23 cellular contexts compared by ENCODE assay signal in the genomic region with DNA sequence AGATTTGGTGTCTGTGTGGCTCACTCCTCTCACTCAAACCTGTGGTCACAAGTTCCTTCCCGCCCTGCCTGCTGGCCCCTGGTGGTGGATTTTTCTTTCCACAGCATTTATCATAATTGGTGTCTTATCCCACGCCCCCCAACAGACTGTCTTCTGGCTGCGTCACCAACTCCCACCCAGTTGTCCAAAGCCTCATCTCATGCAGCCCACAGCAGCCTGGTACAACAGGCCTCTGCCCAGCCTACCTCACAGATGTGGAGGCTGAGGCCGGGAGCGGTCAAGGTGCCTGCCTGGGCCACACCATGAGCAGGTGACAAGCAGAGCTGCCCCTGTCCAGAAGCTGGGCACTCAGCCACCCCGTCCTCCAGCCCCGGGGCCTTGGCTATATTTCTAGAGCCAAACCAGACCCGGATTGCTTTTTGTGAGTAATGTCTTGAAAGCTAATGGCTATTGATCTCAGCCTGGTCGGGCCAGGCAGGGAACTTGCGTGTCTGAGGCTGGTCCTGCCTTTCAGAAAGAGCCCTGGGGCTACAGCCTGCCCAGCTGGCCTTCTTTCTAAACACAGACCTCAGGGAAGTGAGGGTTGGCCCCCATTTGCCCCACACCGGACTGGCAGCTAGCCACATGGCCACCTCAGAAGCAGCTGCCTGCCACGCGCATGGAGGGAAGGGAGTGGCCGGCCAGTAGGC. TPM values are rescaled to one million over a fixed set of nuclear protein-coding genes. Genes with fewer than 3 reads are reported as not detected.
A peak's percentile ranks its signal among the peaks of the same experiment; 100 is the strongest.
DNase-seq lines count a peak whose midpoint lies in the region; ATAC-seq and TF ChIP-seq lines count a peak whose summit lies in the region.
"Had no signal": no experiment of that assay in that cellular context is flagged by ENCODE, and none has a peak within 500 bp of the region (broad histone marks: within the 10 kb centered on the region; RNA-seq: fewer than 3 reads in every experiment).

No MANE protein-coding gene starts in this region.

- no peak for TF ChIP-seq POLR2A in tibial nerve (IDR thresholded peaks at IDR 0.05)

- 83 to 85% methylated on average over 10 to 14 of the region's 14 CpGs for WGBS in tibial nerve, 2 donors

- H3K27ac Mint-ChIP-seq in HFFc6: no peak overlapping the region
- H3K27ac Mint-ChIP-seq in activated T-helper 17 cell treated with anti-CD3 and anti-CD28 coated beads, Interleukin-2, amount 50 U/mL, for 72 hours: peak overlapping the region; percentile 62
- H3K27ac Mint-ChIP-seq in natural killer cell treated with Interleukin-12 subunit alpha and Interleukin-12 subunit beta and Interleukin-15 and Interleukin-18, amount 100 ng/mL, for 72 hours: peak overlapping the region; percentile 17 to 58
- H3K27ac Mint-ChIP-seq: activated naive CD4-positive, alpha-beta T cell treated with anti-CD3 and anti-CD28 coated beads, Interleukin-2, amount 50 U/mL, for 24 hours; activated T-helper 1 cell treated with anti-CD3 and anti-CD28 coated beads, Interleukin-12 subunit alpha, Interleukin-12 subunit beta, Interleukin-2, Interleukin-4 antibody, amounts not matched to agents 30 ng/mL and 10 ng/mL and 1 ng/mL, durations not matched to agents 14 hours and 24 hours and 36 hours had no signal

- TF ChIP-seq CTCF in HFFc6 (IDR thresholded peaks at IDR 0.05): peak; percentile 33
- TF ChIP-seq CTCF in tibial nerve (IDR thresholded peaks at IDR 0.05): no peak

- no peak for ATAC-seq in activated T-helper 17 cell treated with anti-CD3 and anti-CD28 coated beads, Interleukin-2, amount 50 U/mL, for 72 hours (replicated peaks)
- no peak for ATAC-seq in natural killer cell treated with Interleukin-12 subunit alpha and Interleukin-12 subunit beta and Interleukin-15 and Interleukin-18, amount 100 ng/mL, for 72 hours
- ATAC-seq in esophagus mucosa: no peak
- ATAC-seq: left cardiac atrium; stimulated activated naive CD8-positive, alpha-beta T cell treated with anti-CD3 and anti-CD28 coated beads, Interleukin-15, Interleukin-2, amounts not matched to agents 100 U/mL and 50 U/mL, for 24 hours had no signal

- H3K4me3 ChIP-seq in tibial nerve: no peak overlapping the region
- H3K4me3 ChIP-seq: spleen had no signal

- no peaks in the 10 kb centered on the region for H3K9me3 Mint-ChIP-seq in HFFc6
- H3K9me3 Mint-ChIP-seq in activated T-helper 17 cell treated with anti-CD3 and anti-CD28 coated beads, Interleukin-2, amount 50 U/mL, for 72 hours: no peaks in the 10 kb centered on the region
- no peaks in the 10 kb centered on the region for H3K9me3 Mint-ChIP-seq in natural killer cell treated with Interleukin-12 subunit alpha and Interleukin-12 subunit beta and Interleukin-15 and Interleukin-18, amount 100 ng/mL, for 72 hours
- H3K9me3 Mint-ChIP-seq: activated CD4-positive, alpha-beta T cell treated with anti-CD3 and anti-CD28 coated beads, Interleukin-2, amount 10 ng/mL, durations not matched to agents 24 days and 14 days; activated naive CD4-positive, alpha-beta T cell treated with anti-CD3 and anti-CD28 coated beads, Interleukin-2, amount 50 U/mL, for 24 hours; activated T-helper 1 cell treated with anti-CD3 and anti-CD28 coated beads, Interleukin-12 subunit alpha, Interleukin-12 subunit beta, Interleukin-2, Interleukin-4 antibody, amounts not matched to agents 30 ng/mL and 10 ng/mL and 1 ng/mL, durations not matched to agents 14 hours and 24 hours and 36 hours; T-helper 2 cell treated with Interferon-gamma antibody and Interleukin-4, amounts not matched to agents 5 μg/mL and 100 μg/mL, for 36 hours had no signal

- peaks cover 4% of the 10 kb centered on the region for H3K27me3 Mint-ChIP-seq in HFFc6 (ENCODE audit: insufficient read depth)
- H3K27me3 Mint-ChIP-seq in activated T-helper 17 cell treated with anti-CD3 and anti-CD28 coated beads, Interleukin-2, amount 50 U/mL, for 72 hours: no peaks in the 10 kb centered on the region
- H3K27me3 Mint-ChIP-seq in natural killer cell treated with Interleukin-12 subunit alpha and Interleukin-12 subunit beta and Interleukin-15 and Interleukin-18, amount 100 ng/mL, for 72 hours: no peaks in the 10 kb centered on the region
- H3K27me3 Mint-ChIP-seq: activated CD4-positive, alpha-beta T cell treated with anti-CD3 and anti-CD28 coated beads, Interleukin-2, amount 10 ng/mL, durations not matched to agents 24 days and 14 days; activated naive CD4-positive, alpha-beta T cell treated with anti-CD3 and anti-CD28 coated beads, Interleukin-2, amount 50 U/mL, for 24 hours had no signal

- H3K9me3 ChIP-seq in tibial nerve: no peaks in the 10 kb centered on the region
- H3K9me3 ChIP-seq: spleen had no signal

- H3K4me1 ChIP-seq in tibial nerve: peaks cover 0 to 6% (median 0%) of the 10 kb centered on the region in 4 donors
- H3K4me1 ChIP-seq: spleen had no signal

- peaks cover 0 to 5% (median 0%) of the 10 kb centered on the region in 3 donors for H3K36me3 ChIP-seq in tibial nerve
- H3K36me3 ChIP-seq: WERI-Rb-1 had no signal

- peaks cover 7% of the 10 kb centered on the region; the same call in 1 of the 2 replicates for H3K4me1 Mint-ChIP-seq in HFFc6 (ENCODE audit: low read depth)
- H3K4me1 Mint-ChIP-seq in activated T-helper 17 cell treated with anti-CD3 and anti-CD28 coated beads, Interleukin-2, amount 50 U/mL, for 72 hours: peaks cover 20% of the 10 kb centered on the region
- H3K4me1 Mint-ChIP-seq in natural killer cell treated with Interleukin-12 subunit alpha and Interleukin-12 subunit beta and Interleukin-15 and Interleukin-18, amount 100 ng/mL, for 72 hours (ENCODE audit: low read depth in 2 of 2): peaks cover 34 to 37% of the 10 kb centered on the region in 2 donors

- no peak overlapping the region for H3K4me3 Mint-ChIP-seq in HFFc6
- no peak overlapping the region for H3K4me3 Mint-ChIP-seq in activated T-helper 17 cell treated with anti-CD3 and anti-CD28 coated beads, Interleukin-2, amount 50 U/mL, for 72 hours
- H3K4me3 Mint-ChIP-seq in natural killer cell treated with Interleukin-12 subunit alpha and Interleukin-12 subunit beta and Interleukin-15 and Interleukin-18, amount 100 ng/mL, for 72 hours: no peak overlapping the region
- H3K4me3 Mint-ChIP-seq: activated CD4-positive, alpha-beta T cell treated with anti-CD3 and anti-CD28 coated beads, Interleukin-2, amount 10 ng/mL, durations not matched to agents 24 days and 14 days; activated naive CD4-positive, alpha-beta T cell treated with anti-CD3 and anti-CD28 coated beads, Interleukin-2, amount 50 U/mL, for 24 hours; activated T-helper 1 cell treated with anti-CD3 and anti-CD28 coated beads, Interleukin-12 subunit alpha, Interleukin-12 subunit beta, Interleukin-2, Interleukin-4 antibody, amounts not matched to agents 30 ng/mL and 10 ng/mL and 1 ng/mL, durations not matched to agents 14 hours and 24 hours and 36 hours; T-helper 2 cell treated with Interferon-gamma antibody and Interleukin-4, amounts not matched to agents 5 μg/mL and 100 μg/mL, for 36 hours had no signal

- no peak for TF ChIP-seq EP300 in tibial nerve (IDR thresholded peaks at IDR 0.05)

- DNase-seq in COLO668 (lab: John Stamatoyannopoulos, UW; ENCODE audit: unreplicated experiment) (peak; percentile 81), HFFc6 (no peak), tibial nerve (ENCODE audit: low spot score in 2 of 2) (no peak)
- no peak for DNase-seq in natural killer cell treated with Interleukin-12 subunit alpha and Interleukin-12 subunit beta and Interleukin-15 and Interleukin-18, amount 100 ng/mL, for 72 hours (ENCODE audit: low spot score)
- no peak for DNase-seq in stimulated activated CD4-positive, alpha-beta T cell treated with anti-CD3 and anti-CD28 coated beads, Interleukin-1b, Interleukin-23, amount 100 ng/mL, for 48 hours
- DNase-seq: activated CD4-positive, alpha-beta T cell treated with anti-CD3 and anti-CD28 coated beads, Interleukin-2, amount 10 ng/mL, durations not matched to agents 24 days and 14 days; central memory CD4-positive, alpha-beta T cell; head of caudate nucleus; left cardiac atrium; NCI-H1105; NCI-H2081 treated with DMSO at 0.1 percent for 48 hours; NCI-H524; nucleus accumbens; retina; spleen; stimulated activated CD4-positive, alpha-beta T cell treated with anti-CD3 and anti-CD28 coated beads, Interleukin-4, amount 100 ng/mL, for 24 hours; stimulated activated naive CD8-positive, alpha-beta T cell treated with anti-CD3 and anti-CD28 coated beads, Interleukin-15, Interleukin-2, amounts not matched to agents 100 U/mL and 50 U/mL, for 24 hours; WERI-Rb-1 had no signal

- H3K36me3 Mint-ChIP-seq in HFFc6 (ENCODE audit: low read depth): no peaks in the 10 kb centered on the region
- peaks cover 94% of the 10 kb centered on the region for H3K36me3 Mint-ChIP-seq in activated T-helper 17 cell treated with anti-CD3 and anti-CD28 coated beads, Interleukin-2, amount 50 U/mL, for 72 hours (ENCODE audit: low read depth)
- no peaks in the 10 kb centered on the region for H3K36me3 Mint-ChIP-seq in natural killer cell treated with Interleukin-12 subunit alpha and Interleukin-12 subunit beta and Interleukin-15 and Interleukin-18, amount 100 ng/mL, for 72 hours

- no peak overlapping the region for H3K27ac ChIP-seq in tibial nerve
- H3K27ac ChIP-seq: spleen, WERI-Rb-1 had no signal

- H3K27me3 ChIP-seq in tibial nerve: no peaks in the 10 kb centered on the region
- H3K27me3 ChIP-seq: spleen had no signal

RNA-seq across cellular contexts. Expression of a gene that starts 2.6 kb away (rescaled TPM):
- total RNA-seq in HFFc6 (2021; fragmentation: NEBNext Ultra II Directional; extraction: Animal tissue kit (Norgen Biotek cat#: 25700)): 10 to 100 TPM in 4 of 6 experiments, 1 to 10 TPM in 2; 8.0 to 12.6 (median 10.7) TPM
- 100 to 1,000 TPM; 407 to 432 TPM for total RNA-seq in activated T-helper 17 cell treated with anti-CD3 and anti-CD28 coated beads, Interleukin-2, amount 50 U/mL, for 72 hours
- 100 to 1,000 TPM; 157 to 360 TPM for total RNA-seq in natural killer cell treated with Interleukin-12 subunit alpha and Interleukin-12 subunit beta and Interleukin-15 and Interleukin-18, amount 100 ng/mL, for 72 hours
- total RNA-seq in esophagus mucosa (3.6 TPM), tibial nerve (10 to 100 TPM in 2 of 4 donors, 1 to 10 TPM in 2; 7.0 to 21.4 (median 13.8) TPM)

RNA-seq across cellular contexts. Expression of a gene that starts 56.1 kb away (rescaled TPM):
- 1 to 10 TPM; 5.0 to 6.8 (median 6.0) TPM for total RNA-seq in HFFc6 (2021; fragmentation: NEBNext Ultra II Directional; extraction: Animal tissue kit (Norgen Biotek cat#: 25700))
- total RNA-seq in activated T-helper 17 cell treated with anti-CD3 and anti-CD28 coated beads, Interleukin-2, amount 50 U/mL, for 72 hours: 10 to 100 TPM; 21.5 to 35.7 TPM
- total RNA-seq in natural killer cell treated with Interleukin-12 subunit alpha and Interleukin-12 subunit beta and Interleukin-15 and Interleukin-18, amount 100 ng/mL, for 72 hours: 10 to 100 TPM; 27.6 to 58.5 TPM
- total RNA-seq in esophagus mucosa (4.7 TPM), tibial nerve (10 to 100 TPM; 14.7 to 34.5 (median 28.0) TPM)

Comparison
In these comparisons a context has a peak if more than half of its experiments do, and no peak if none do; other contexts are left out.
1. RNA of a gene that starts 2.6 kb away (total RNA-seq): 407 to 432 TPM in activated T-helper 17 cell treated with anti-CD3 and anti-CD28 coated beads, Interleukin-2, amount 50 U/mL, for 72 hours and 157 to 360 TPM in natural killer cell treated with Interleukin-12 subunit alpha and Interleukin-12 subunit beta and Interleukin-15 and Interleukin-18, amount 100 ng/mL, for 72 hours; 7.0 to 21.4 TPM in tibial nerve, 8.0 to 12.6 TPM in HFFc6 and 3.6 TPM in esophagus mucosa (single experiment); every median in the first group is over 4 times any median in the second.